ENCODE assay signal across 1 cellular context in the genomic region with DNA sequence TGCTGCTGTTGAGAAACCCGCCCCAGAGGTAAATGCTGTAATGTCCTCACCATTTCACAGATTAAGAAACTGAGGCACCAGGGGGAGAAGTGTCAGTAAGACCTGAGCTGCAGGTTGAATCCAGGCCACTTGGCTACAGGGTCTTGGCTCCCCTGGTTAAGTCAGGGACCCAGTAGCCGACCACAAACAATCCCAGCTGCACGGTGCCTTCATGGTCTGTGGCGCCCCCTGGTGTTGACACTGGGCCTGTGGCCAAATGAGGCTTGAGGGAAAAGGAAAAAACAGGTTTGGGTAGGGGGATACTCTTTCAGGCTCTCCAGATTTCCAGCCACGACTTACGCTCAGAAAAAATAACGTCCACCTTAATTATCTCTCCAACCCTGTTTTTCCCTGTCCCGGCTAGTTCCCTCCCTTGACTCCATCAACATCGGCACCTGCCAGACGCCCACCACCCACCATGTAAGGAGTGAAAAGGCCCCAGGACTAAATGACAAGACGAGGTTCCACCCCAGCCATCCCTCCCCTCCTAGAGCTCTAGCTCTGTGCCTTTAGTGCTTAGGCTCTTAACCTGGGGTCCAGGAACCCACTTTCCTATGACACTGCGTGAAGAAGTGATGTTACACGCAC.
A peak's percentile ranks its signal among the peaks of the same experiment; 100 is the strongest.
TF ChIP-seq lines count a peak whose summit lies in the region.

No MANE protein-coding gene starts in this region.

TF ChIP-seq in HEK293, 187 proteins besides CTCF, POLR2A, EP300 and RAD21 (continued from another document):
- no peak for TF ChIP-seq ZBTB11 (tag by site-specific recombination; conservative IDR thresholded peaks at IDR 0.05; ENCODE audit: low read depth)
- 0 out of 2 replicates have a peak, but pooled peaks have one; percentile 28 for TF ChIP-seq ZNF2 (tag by site-specific recombination; IDR thresholded peaks at IDR 0.05)
